14 cellular contexts compared by ENCODE assay signal in the genomic region with DNA sequence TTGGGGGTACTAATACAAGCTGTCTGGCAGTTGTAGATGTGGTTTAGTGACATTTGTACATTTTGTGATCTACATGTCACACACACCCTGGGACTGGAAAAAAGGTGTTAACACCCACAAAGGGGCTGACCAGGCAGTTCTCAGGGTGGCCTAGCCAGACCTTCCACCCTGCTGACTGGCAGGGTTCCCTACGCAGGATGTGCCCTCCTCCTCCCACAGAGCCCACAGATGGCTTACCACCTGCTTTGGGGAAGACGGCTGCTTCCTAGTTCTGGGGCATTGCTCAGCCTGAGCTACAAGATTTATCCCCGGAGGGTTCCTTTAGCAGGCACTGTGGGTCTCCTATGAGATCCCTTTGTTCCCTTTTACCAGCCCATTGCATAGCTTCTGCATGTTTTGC. TPM values are rescaled to one million over a fixed set of nuclear protein-coding genes. Genes with fewer than 3 reads are reported as not detected.
"Had no signal": no experiment of that assay in that cellular context is flagged by ENCODE, and none has a peak within 500 bp of the region (broad histone marks: within the 10 kb centered on the region; RNA-seq: fewer than 3 reads in every experiment).

No MANE protein-coding gene starts in this region.

- H3K4me3 ChIP-seq: lung, psoas muscle, right lobe of liver had no signal

- H3K9me3 ChIP-seq: psoas muscle, right lobe of liver had no signal

- DNase-seq: activated CD4-positive, alpha-beta memory T cell treated with anti-CD3 and anti-CD28 coated beads, Interleukin-2, amount 10 ng/mL, durations not matched to agents 7 days and 5 days; activated CD8-positive, alpha-beta memory T cell treated with anti-CD3 and anti-CD28 coated beads, Interleukin-2, amount 50 U/mL, for 48 hours; activated naive CD4-positive, alpha-beta T cell treated with Interleukin-2 at 50 U/mL for 16 hours; effector memory CD4-positive, alpha-beta T cell; left cardiac atrium; psoas muscle; right lobe of liver; stimulated activated naive B cell treated with anti-CD40 and anti-IgM and Interleukin-4, amounts not matched to agents 10 μg/mL and 1 μg/mL and 100 μg/mL, for 72 hours; T-helper 17 cell had no signal

- H3K27me3 Mint-ChIP-seq: activated CD4-positive, alpha-beta memory T cell treated with anti-CD3 and anti-CD28 coated beads, Interleukin-2, amount 10 ng/mL, durations not matched to agents 7 days and 5 days; stimulated activated naive B cell treated with anti-CD40 and anti-IgM and Interleukin-4, amounts not matched to agents 10 μg/mL and 1 μg/mL and 100 μg/mL, for 72 hours had no signal

- H3K27ac ChIP-seq: psoas muscle, right lobe of liver had no signal

- H3K27ac Mint-ChIP-seq: activated CD4-positive, alpha-beta memory T cell treated with anti-CD3 and anti-CD28 coated beads, Interleukin-2, amount 10 ng/mL, durations not matched to agents 7 days and 5 days; nephron; stimulated activated naive B cell treated with anti-CD40 and anti-IgM and Interleukin-4, amounts not matched to agents 10 μg/mL and 1 μg/mL and 100 μg/mL, for 72 hours; T-helper 17 cell; type B pancreatic cell had no signal

- H3K36me3 ChIP-seq: right lobe of liver had no signal

- H3K4me1 Mint-ChIP-seq: activated CD4-positive, alpha-beta memory T cell treated with anti-CD3 and anti-CD28 coated beads, Interleukin-2, amount 10 ng/mL, durations not matched to agents 7 days and 5 days; nephron; stimulated activated naive B cell treated with anti-CD40 and anti-IgM and Interleukin-4, amounts not matched to agents 10 μg/mL and 1 μg/mL and 100 μg/mL, for 72 hours; T-helper 17 cell had no signal

- H3K9me3 Mint-ChIP-seq: activated CD4-positive, alpha-beta memory T cell treated with anti-CD3 and anti-CD28 coated beads, Interleukin-2, amount 10 ng/mL, durations not matched to agents 7 days and 5 days; nephron; stimulated activated naive B cell treated with anti-CD40 and anti-IgM and Interleukin-4, amounts not matched to agents 10 μg/mL and 1 μg/mL and 100 μg/mL, for 72 hours; type B pancreatic cell had no signal

- H3K27me3 ChIP-seq: right lobe of liver had no signal

- ATAC-seq: activated CD4-positive, CD25-positive, alpha-beta regulatory T cell treated with anti-CD3 and anti-CD28 coated beads, Interleukin-2, amount 50 U/mL, for 24 hours; left cardiac atrium; psoas muscle; right lobe of liver; T-helper 17 cell had no signal

- H3K4me3 Mint-ChIP-seq: activated CD4-positive, alpha-beta memory T cell treated with anti-CD3 and anti-CD28 coated beads, Interleukin-2, amount 10 ng/mL, durations not matched to agents 7 days and 5 days; nephron; stimulated activated naive B cell treated with anti-CD40 and anti-IgM and Interleukin-4, amounts not matched to agents 10 μg/mL and 1 μg/mL and 100 μg/mL, for 72 hours; T-helper 17 cell; type B pancreatic cell had no signal

- H3K36me3 Mint-ChIP-seq: stimulated activated naive B cell treated with anti-CD40 and anti-IgM and Interleukin-4, amounts not matched to agents 10 μg/mL and 1 μg/mL and 100 μg/mL, for 72 hours; type B pancreatic cell had no signal

RNA-seq across cellular contexts. Expression of gene SNAP25, which starts 35.1 kb away (rescaled TPM):
- total RNA-seq: mononuclear cell, psoas muscle, T-helper 17 cell had no signal
